ENCODE assay signal across 10 cellular contexts in genomic region chr10:91200314-91201212, GRCh38. TPM values are rescaled to one million over a fixed set of nuclear protein-coding genes. Genes with fewer than 3 reads are reported as not detected.
DNase-seq lines count a peak whose midpoint lies in the region; ATAC-seq, FAIRE-seq and TF ChIP-seq lines count a peak whose summit lies in the region.
"Had no signal": no experiment of that assay in that cellular context is flagged by ENCODE, and none has a peak within 500 bp of the region (broad histone marks: within the 10 kb centered on the region; RNA-seq: fewer than 3 reads in every experiment).

No MANE protein-coding gene starts in this region.

- no peak for TF ChIP-seq POLR2A in H54 (IDR thresholded peaks at IDR 0.05; ENCODE audit: low read depth, low read length)

- H3K27ac Mint-ChIP-seq in effector memory CD8-positive, alpha-beta T cell, result peak overlapping the region; percentile 73 to 85
- no peak overlapping the region for H3K27ac Mint-ChIP-seq in endodermal cell

- peaks cover 53 to 69% of the 10 kb centered on the region in 2 donors for H3K4me1 Mint-ChIP-seq in effector memory CD8-positive, alpha-beta T cell (ENCODE audit: low read depth in 2 of 2)
- peaks cover 1% of the 10 kb centered on the region for H3K4me1 Mint-ChIP-seq in endodermal cell

- H3K9me3 ChIP-seq in endodermal cell (ENCODE audit: control insufficient read depth, low read length), result no peaks in the 10 kb centered on the region

- FAIRE-seq in H54 (lab: Jason Lieb, UNC), result no peak
- FAIRE-seq: TTC549 had no signal

- no peaks in the 10 kb centered on the region for H3K9me3 Mint-ChIP-seq in effector memory CD8-positive, alpha-beta T cell
- H3K9me3 Mint-ChIP-seq in endodermal cell, result no peaks in the 10 kb centered on the region

- no peak overlapping the region for H3K27ac ChIP-seq in endodermal cell (ENCODE audit: low read depth, low read length)

- TF ChIP-seq CTCF in endodermal cell (conservative IDR thresholded peaks at IDR 0.05), result no peak

- H3K4me3 Mint-ChIP-seq in effector memory CD8-positive, alpha-beta T cell, result peak overlapping the region; percentile 35 to 43
- H3K4me3 Mint-ChIP-seq in endodermal cell, result no peak overlapping the region

- peak; percentile 20 for DNase-seq in stimulated activated CD4-positive, alpha-beta T cell treated with anti-CD3 and anti-CD28 coated beads, Interleukin-15, amount 100 ng/mL, for 24 hours
- DNase-seq in stimulated activated CD4-positive, alpha-beta T cell treated with anti-CD3 and anti-CD28 coated beads, Interleukin-4, amount 100 ng/mL, for 4 hours, result no peak
- DNase-seq in NCI-H146 treated with DMSO at 0.1 percent for 48 hours (lab: John Stamatoyannopoulos, UW; ENCODE audit: unreplicated experiment) (peak; percentile 70), endodermal cell (no peak), NCI-H2196 (lab: John Stamatoyannopoulos, UW; ENCODE audit: unreplicated experiment) (no peak), H54 (ENCODE audit: insufficient read length, low spot score) (no peak)
- DNase-seq in effector memory CD8-positive, alpha-beta T cell, result no peak
- DNase-seq in stimulated activated naive CD4-positive, alpha-beta T cell (lab: John Stamatoyannopoulos, UW), result no peak

- WGBS in endodermal cell (ENCODE audit: insufficient coverage in 1 of 2, insufficient read length in 1 of 2), 2 experiments, result 74 to 94% methylated on average over 2 to 5 of the region's 5 CpGs

- no peaks in the 10 kb centered on the region for H3K4me1 ChIP-seq in endodermal cell (ENCODE audit: control insufficient read depth, insufficient read depth, low read length)

- H3K9ac ChIP-seq in endodermal cell (ENCODE audit: extremely low read depth, low read length, poor library complexity, severe bottlenecking), result no peak overlapping the region

- H3K4me3 ChIP-seq in endodermal cell (ENCODE audit: low read length), result no peak overlapping the region

- H3K27me3 ChIP-seq in endodermal cell (ENCODE audit: control insufficient read depth, insufficient read depth, low read length, poor library complexity, severe bottlenecking), result no peaks in the 10 kb centered on the region

- no peaks in the 10 kb centered on the region for H3K27me3 Mint-ChIP-seq in effector memory CD8-positive, alpha-beta T cell
- H3K27me3 Mint-ChIP-seq in endodermal cell (ENCODE audit: insufficient read depth), result peaks cover 7% of the 10 kb centered on the region

- ATAC-seq in effector memory CD8-positive, alpha-beta T cell (replicated peaks), result no peak
- ATAC-seq: sciatic nerve had no signal

- peaks cover 6% of the 10 kb centered on the region for H3K36me3 Mint-ChIP-seq in effector memory CD8-positive, alpha-beta T cell (ENCODE audit: insufficient read depth)
- no peaks in the 10 kb centered on the region for H3K36me3 Mint-ChIP-seq in endodermal cell (ENCODE audit: low read depth)

- H3K36me3 ChIP-seq in endodermal cell (ENCODE audit: control insufficient read depth, insufficient read depth, low read length), result no peaks in the 10 kb centered on the region

RNA-seq across cellular contexts. Expression of gene PCGF5, which starts 19.9 kb away (rescaled TPM):
- total RNA-seq in endodermal cell, result 1 to 10 TPM; 6.8 to 9.2 TPM
- polyA plus RNA-seq in endodermal cell (2013, experiment 1 of 2), result 16.0 TPM
- 16.5 TPM for polyA plus RNA-seq in endodermal cell (2013, experiment 2 of 2)

Comparison
In these comparisons a context has a peak if more than half of its experiments do, and no peak if none do; other contexts are left out.
1. DNase-seq: peak in stimulated activated CD4-positive, alpha-beta T cell treated with anti-CD3 and anti-CD28 coated beads, Interleukin-15, amount 100 ng/mL, for 24 hours (single experiment) and NCI-H146 treated with DMSO at 0.1 percent for 48 hours (single experiment); none in stimulated activated CD4-positive, alpha-beta T cell treated with anti-CD3 and anti-CD28 coated beads, Interleukin-4, amount 100 ng/mL, for 4 hours (0 of 2), effector memory CD8-positive, alpha-beta T cell (0 of 3), endodermal cell (single experiment), stimulated activated naive CD4-positive, alpha-beta T cell (0 of 6), NCI-H2196 (single experiment) and H54 (single experiment).